In genomic region chr3:187900961-187901755, GRCh38 we compare ENCODE assay signal across 1 cellular context.
TF ChIP-seq lines count a peak whose summit lies in the region.

No MANE protein-coding gene starts in this region.

TF ChIP-seq in WTC11, 78 proteins besides CTCF, POLR2A, EP300 and RAD21 (continued from another document):
- TF ChIP-seq ERG (CRISPR knock-in tag; IDR thresholded peaks at IDR 0.05): no peak
- TF ChIP-seq ZNF138 (CRISPR knock-in tag; conservative IDR thresholded peaks at IDR 0.05): no peak
- no peak for TF ChIP-seq PRDM15 (CRISPR knock-in tag; IDR thresholded peaks at IDR 0.05)
- no peak for TF ChIP-seq ETV6 (CRISPR knock-in tag; IDR thresholded peaks at IDR 0.05)
- TF ChIP-seq MYBL2 (CRISPR knock-in tag; IDR thresholded peaks at IDR 0.05): no peak
- no peak for TF ChIP-seq AFF4 (CRISPR knock-in tag; IDR thresholded peaks at IDR 0.05; ENCODE audit: borderline replicate concordance)
